In the genomic region with DNA sequence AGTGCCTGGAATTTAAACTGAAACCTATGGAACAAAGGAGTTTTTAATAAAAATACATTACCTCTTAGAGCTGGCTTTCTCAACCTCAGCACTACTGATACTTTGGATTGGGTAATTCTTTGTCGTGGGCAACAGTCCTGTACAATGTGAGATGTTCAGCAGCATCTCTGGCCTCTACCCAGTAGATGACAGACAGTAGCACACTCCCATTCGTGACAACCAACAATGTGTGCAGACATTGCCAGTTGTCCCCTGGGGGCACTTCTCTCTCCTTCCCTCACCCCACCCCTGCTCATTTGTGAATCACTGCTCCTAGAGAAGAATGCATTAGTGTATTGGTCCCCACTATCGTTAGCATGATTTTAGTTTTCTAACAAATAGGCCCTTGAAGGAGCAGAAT, we compare ENCODE assay signal across 16 cellular contexts. TPM values are rescaled to one million over a fixed set of nuclear protein-coding genes. Genes with fewer than 3 reads are reported as not detected.
DNase-seq lines count a peak whose midpoint lies in the region; ATAC-seq and TF ChIP-seq lines count a peak whose summit lies in the region.
"Had no signal": no experiment of that assay in that cellular context is flagged by ENCODE, and none has a peak within 500 bp of the region (broad histone marks: within the 10 kb centered on the region; RNA-seq: fewer than 3 reads in every experiment).

No MANE protein-coding gene starts in this region.

- no peak overlapping the region for H3K27ac ChIP-seq in GM23338 (ENCODE audit: low read depth)
- no peak overlapping the region for H3K27ac ChIP-seq in sigmoid colon

- no peaks in the 10 kb centered on the region; the same call in 2 of the 3 replicates for H3K4me1 Mint-ChIP-seq in GM23338

- H2AFZ ChIP-seq in GM23338: 0 out of 2 replicates have a peak overlapping the region, but pooled peaks have one; percentile 2

- no peaks in the 10 kb centered on the region for H3K9me3 Mint-ChIP-seq in GM23338
- H3K9me3 Mint-ChIP-seq: activated naive CD4-positive, alpha-beta T cell treated with anti-CD3 and anti-CD28 coated beads for 36 hours; T-cell had no signal

- H3K4me3 ChIP-seq in GM23338 (no peak overlapping the region), sigmoid colon (no peak overlapping the region)

- H3K27me3 ChIP-seq in GM23338 (ENCODE audit: insufficient read depth): no peaks in the 10 kb centered on the region
- H3K27me3 ChIP-seq in sigmoid colon: no peaks in the 10 kb centered on the region

- no peaks in the 10 kb centered on the region for H4K20me1 ChIP-seq in GM23338 (replicated peaks; ENCODE audit: insufficient read depth)

- TF ChIP-seq CTCF in GM23338 (conservative IDR thresholded peaks at IDR 0.05; ENCODE audit: low read depth in 2 of 2): no peak
- no peak for TF ChIP-seq CTCF in sigmoid colon (IDR thresholded peaks at IDR 0.05)

- H3K9me3 ChIP-seq in sigmoid colon: no peaks in the 10 kb centered on the region

- no peaks in the 10 kb centered on the region for H3F3A ChIP-seq in GM23338 (replicated peaks; ENCODE audit: low read depth)

- H3K79me2 ChIP-seq in GM23338 (replicated peaks; ENCODE audit: insufficient read depth): no peaks in the 10 kb centered on the region

- no peak for TF ChIP-seq POLR2A in sigmoid colon (IDR thresholded peaks at IDR 0.05)

- H3K27me3 Mint-ChIP-seq in GM23338 (ENCODE audit: insufficient read depth, low read depth, poor library complexity): no peaks in the 10 kb centered on the region

- in situ Hi-C loops in SK-MEL-5 (cut with HindIII; ENCODE audit: low pct_unique_long_range_greater_than_20kb, low sequenced_read_pairs): no loop called here

- H3K4me3 Mint-ChIP-seq in GM23338: no peak overlapping the region
- H3K4me3 Mint-ChIP-seq: activated CD8-positive, alpha-beta T cell treated with anti-CD3 and anti-CD28 coated beads, Interleukin-2, amount 10 ng/mL, durations not matched to agents 7 days and 5 days; activated naive CD4-positive, alpha-beta T cell treated with anti-CD3 and anti-CD28 coated beads for 36 hours; T-cell had no signal

- no peak overlapping the region for H3K27ac Mint-ChIP-seq in GM23338
- H3K27ac Mint-ChIP-seq: activated CD8-positive, alpha-beta T cell treated with anti-CD3 and anti-CD28 coated beads, Interleukin-2, amount 10 ng/mL, durations not matched to agents 7 days and 5 days; activated naive CD4-positive, alpha-beta T cell treated with anti-CD3 and anti-CD28 coated beads for 36 hours had no signal

- ATAC-seq in GM23338 (no peak), HG03442 (IDR thresholded peaks at IDR 0.05; ENCODE audit: unreplicated experiment) (no peak)
- ATAC-seq: activated CD8-positive, alpha-beta T cell treated with anti-CD3 and anti-CD28 coated beads, Interleukin-2, amount 10 ng/mL, durations not matched to agents 7 days and 5 days; T-cell had no signal

- no peak overlapping the region for H3K4me2 ChIP-seq in GM23338

- no peaks in the 10 kb centered on the region for H3K36me3 ChIP-seq in GM23338 (ENCODE audit: insufficient read depth)
- no peaks in the 10 kb centered on the region for H3K36me3 ChIP-seq in sigmoid colon

- DNase-seq in AG20443 (ENCODE audit: low spot score) (peak; percentile 69), GM23338 (ENCODE audit: low spot score) (no peak), SK-MEL-5 (ENCODE audit: low read depth, low spot score) (peak; percentile 96), hepatic stellate cell (ENCODE audit: low spot score) (peak; percentile 21), CD1c-positive myeloid dendritic cell (ENCODE audit: extremely low spot score) (no peak), sigmoid colon (no peak), NOMO-1 (lab: John Stamatoyannopoulos, UW; ENCODE audit: unreplicated experiment in 2 of 2) (no peak)
- DNase-seq: activated CD8-positive, alpha-beta T cell treated with anti-CD3 and anti-CD28 coated beads, Interleukin-2, amount 10 ng/mL, durations not matched to agents 7 days and 5 days; activated naive CD4-positive, alpha-beta T cell treated with anti-CD3 and anti-CD28 coated beads for 36 hours; KG1; NCI-H510A treated with DMSO at 0.1 percent for 48 hours; occipital lobe; stimulated activated CD4-positive, alpha-beta T cell treated with anti-CD3 and anti-CD28 coated beads, Interleukin-2, amount 100 ng/mL, for 24 hours; stimulated activated naive CD4-positive, alpha-beta T cell; T-cell had no signal

- no peaks in the 10 kb centered on the region for H3K9me2 ChIP-seq in GM23338 (ENCODE audit: insufficient read depth)

- H3K4me1 ChIP-seq in GM23338 (ENCODE audit: insufficient read depth): peaks cover 5% of the 10 kb centered on the region; the same call in 1 of the 2 replicates
- H3K4me1 ChIP-seq in sigmoid colon: peaks cover 0 to 12% (median 10%) of the 10 kb centered on the region in 4 donors

- TF ChIP-seq EP300 in sigmoid colon (IDR thresholded peaks at IDR 0.05): no peak

- 87 to 89% methylated on average over 3 of the region's 3 CpGs for WGBS in sigmoid colon, 2 donors

- H3K36me3 Mint-ChIP-seq in GM23338 (ENCODE audit: low read depth): no peaks in the 10 kb centered on the region

- intact Hi-C loops in sigmoid colon (cut with DNase I): no loop called here

TF ChIP-seq in GM23338, 12 proteins besides CTCF, POLR2A, EP300 and RAD21 (continues in another document):
- TF ChIP-seq, protein P1, sequence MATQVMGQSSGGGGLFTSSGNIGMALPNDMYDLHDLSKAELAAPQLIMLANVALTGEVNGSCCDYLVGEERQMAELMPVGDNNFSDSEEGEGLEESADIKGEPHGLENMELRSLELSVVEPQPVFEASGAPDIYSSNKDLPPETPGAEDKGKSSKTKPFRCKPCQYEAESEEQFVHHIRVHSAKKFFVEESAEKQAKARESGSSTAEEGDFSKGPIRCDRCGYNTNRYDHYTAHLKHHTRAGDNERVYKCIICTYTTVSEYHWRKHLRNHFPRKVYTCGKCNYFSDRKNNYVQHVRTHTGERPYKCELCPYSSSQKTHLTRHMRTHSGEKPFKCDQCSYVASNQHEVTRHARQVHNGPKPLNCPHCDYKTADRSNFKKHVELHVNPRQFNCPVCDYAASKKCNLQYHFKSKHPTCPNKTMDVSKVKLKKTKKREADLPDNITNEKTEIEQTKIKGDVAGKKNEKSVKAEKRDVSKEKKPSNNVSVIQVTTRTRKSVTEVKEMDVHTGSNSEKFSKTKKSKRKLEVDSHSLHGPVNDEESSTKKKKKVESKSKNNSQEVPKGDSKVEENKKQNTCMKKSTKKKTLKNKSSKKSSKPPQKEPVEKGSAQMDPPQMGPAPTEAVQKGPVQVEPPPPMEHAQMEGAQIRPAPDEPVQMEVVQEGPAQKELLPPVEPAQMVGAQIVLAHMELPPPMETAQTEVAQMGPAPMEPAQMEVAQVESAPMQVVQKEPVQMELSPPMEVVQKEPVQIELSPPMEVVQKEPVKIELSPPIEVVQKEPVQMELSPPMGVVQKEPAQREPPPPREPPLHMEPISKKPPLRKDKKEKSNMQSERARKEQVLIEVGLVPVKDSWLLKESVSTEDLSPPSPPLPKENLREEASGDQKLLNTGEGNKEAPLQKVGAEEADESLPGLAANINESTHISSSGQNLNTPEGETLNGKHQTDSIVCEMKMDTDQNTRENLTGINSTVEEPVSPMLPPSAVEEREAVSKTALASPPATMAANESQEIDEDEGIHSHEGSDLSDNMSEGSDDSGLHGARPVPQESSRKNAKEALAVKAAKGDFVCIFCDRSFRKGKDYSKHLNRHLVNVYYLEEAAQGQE (IDR thresholded peaks at IDR 0.05; ENCODE audit: unreplicated experiment): no peak
- TF ChIP-seq, protein P2, sequence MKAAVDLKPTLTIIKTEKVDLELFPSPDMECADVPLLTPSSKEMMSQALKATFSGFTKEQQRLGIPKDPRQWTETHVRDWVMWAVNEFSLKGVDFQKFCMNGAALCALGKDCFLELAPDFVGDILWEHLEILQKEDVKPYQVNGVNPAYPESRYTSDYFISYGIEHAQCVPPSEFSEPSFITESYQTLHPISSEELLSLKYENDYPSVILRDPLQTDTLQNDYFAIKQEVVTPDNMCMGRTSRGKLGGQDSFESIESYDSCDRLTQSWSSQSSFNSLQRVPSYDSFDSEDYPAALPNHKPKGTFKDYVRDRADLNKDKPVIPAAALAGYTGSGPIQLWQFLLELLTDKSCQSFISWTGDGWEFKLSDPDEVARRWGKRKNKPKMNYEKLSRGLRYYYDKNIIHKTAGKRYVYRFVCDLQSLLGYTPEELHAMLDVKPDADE (IDR thresholded peaks at IDR 0.05): no peak
- TF ChIP-seq ZNF331 (CRISPR knock-in tag; IDR thresholded peaks at IDR 0.05; ENCODE audit: low read depth): no peak

RNA-seq across cellular contexts. Expression of a gene that starts 16.2 kb away (rescaled TPM):
- 2.0 and 5.7 TPM in 2 replicates for total RNA-seq in GM23338 (2014; rRNA removed; shearing (Covaris generic))
- polyA plus RNA-seq in GM23338 (2016; fragmentation: Nextera tagmentation; extraction: Ambion mirVana) (0.77 and 1.2 TPM in 2 replicates), sigmoid colon (10 to 100 TPM in 1 of 3 donors, 1 to 10 TPM in 2; 4.6 to 13.0 (median 4.8) TPM)
- total RNA-seq in SK-MEL-5 (2014; rRNA removed; shearing (Covaris generic)): 95.7 and 97.1 TPM in 2 replicates
- 83.5 and 93.1 TPM in 2 replicates for polyA plus RNA-seq in SK-MEL-5 (2015; cell fraction: cytosol; rRNA removed)
- 68.9 and 80.5 TPM in 2 replicates for polyA plus RNA-seq in SK-MEL-5 (2015; cell fraction: nucleus; rRNA removed)
- total RNA-seq in sigmoid colon: 10 to 100 TPM in 3 of 4 donors, 1 to 10 TPM in 1; 5.6 to 23.1 (median 17.3) TPM
- total RNA-seq: occipital lobe had no signal

Comparison
In these comparisons a context has a peak if more than half of its experiments do, and no peak if none do; other contexts are left out.
1. DNase-seq: peak in AG20443 (single experiment), SK-MEL-5 (single experiment) and hepatic stellate cell (single experiment); none in GM23338 (single experiment), CD1c-positive myeloid dendritic cell (single experiment), sigmoid colon (single experiment) and NOMO-1 (0 of 2).